In genomic region chr5:136200130-136200529, GRCh38 we compare ENCODE assay signal across 16 cellular contexts. TPM values are rescaled to one million over a fixed set of nuclear protein-coding genes. Genes with fewer than 3 reads are reported as not detected.
A peak's percentile ranks its signal among the peaks of the same experiment; 100 is the strongest.
DNase-seq lines count a peak whose midpoint lies in the region; ATAC-seq and TF ChIP-seq lines count a peak whose summit lies in the region.
"Had no signal": no experiment of that assay in that cellular context is flagged by ENCODE, and none has a peak within 500 bp of the region (broad histone marks: within the 10 kb centered on the region; RNA-seq: fewer than 3 reads in every experiment).

No MANE protein-coding gene starts in this region.

- in situ Hi-C loops in GM13976 (cut with MboI; ENCODE audit: low sequenced_read_pairs, unreplicated experiment): no loop called here

- CTCF ChIA-PET in activated CD8-positive, alpha-beta memory T cell treated with anti-CD3 and anti-CD28 coated beads, Interleukin-2, amount 10 ng/mL, durations not matched to agents 7 days and 5 days (lab: Charles Lee): interaction anchor here (1.1 kb wide), 1 partner anchor 12 kb away, joined by 4 read pairs; no protein-coding TSS in a partner anchor

- peak; percentile 8 for DNase-seq in activated CD8-positive, alpha-beta memory T cell treated with anti-CD3 and anti-CD28 coated beads, Interleukin-2, amount 10 ng/mL, durations not matched to agents 7 days and 5 days
- no peak for DNase-seq in activated CD8-positive, alpha-beta memory T cell treated with anti-CD3 and anti-CD28 coated beads, Interleukin-2, amount 50 U/mL, for 48 hours
- DNase-seq in colonic mucosa: peak; percentile 2
- peak; percentile 23 for DNase-seq in islet precursor cell
- peak; percentile 48 for DNase-seq in osteocyte (ENCODE audit: extremely low spot score, unreplicated experiment)
- DNase-seq in GM13976 (ENCODE audit: low spot score): no peak
- DNase-seq: ACHN; CD4-positive, CD25-positive, alpha-beta regulatory T cell; DMS53; GF-D8; GM23248 had no signal

- no peak for ATAC-seq in activated CD8-positive, alpha-beta memory T cell treated with anti-CD3 and anti-CD28 coated beads, Interleukin-2, amount 10 ng/mL, durations not matched to agents 7 days and 5 days
- no peak for ATAC-seq in HG03378 (IDR thresholded peaks at IDR 0.05; ENCODE audit: unreplicated experiment)
- ATAC-seq: HepG2 had no signal

- H3K36me3 ChIP-seq in colonic mucosa: no peaks in the 10 kb centered on the region
- H3K36me3 ChIP-seq: BLaER1 treated with 17β-estradiol and CSF1 and Interleukin-3, amounts not matched to agents 10 nM and 100 nM had no signal

- TF ChIP-seq CTCF in colonic mucosa (IDR thresholded peaks at IDR 0.05) (no peak), osteocyte (IDR thresholded peaks at IDR 0.05) (no peak), GM13976 (IDR thresholded peaks at IDR 0.05; ENCODE audit: borderline replicate concordance, control extremely low read depth, extremely low read depth, insufficient read depth, missing control alignments) (no peak)

- H3K4me3 ChIP-seq in colonic mucosa: no peak overlapping the region
- H3K4me3 ChIP-seq: BLaER1 treated with 17β-estradiol and CSF1 and Interleukin-3, amounts not matched to agents 10 nM and 100 nM; GM23248 had no signal

- no peaks in the 10 kb centered on the region for H3K4me1 Mint-ChIP-seq in activated CD8-positive, alpha-beta memory T cell treated with anti-CD3 and anti-CD28 coated beads, Interleukin-2, amount 10 ng/mL, durations not matched to agents 7 days and 5 days
- H3K4me1 Mint-ChIP-seq in osteocyte (ENCODE audit: unreplicated experiment): peaks cover 3% of the 10 kb centered on the region
- H3K4me1 Mint-ChIP-seq: CD4-positive, CD25-positive, alpha-beta regulatory T cell had no signal

- no peak overlapping the region for H3K27ac Mint-ChIP-seq in activated CD8-positive, alpha-beta memory T cell treated with anti-CD3 and anti-CD28 coated beads, Interleukin-2, amount 10 ng/mL, durations not matched to agents 7 days and 5 days
- no peak overlapping the region for H3K27ac Mint-ChIP-seq in osteocyte (ENCODE audit: unreplicated experiment)
- H3K27ac Mint-ChIP-seq: CD4-positive, CD25-positive, alpha-beta regulatory T cell had no signal

- no peaks in the 10 kb centered on the region for H3K27me3 ChIP-seq in colonic mucosa
- H3K27me3 ChIP-seq: BLaER1 treated with 17β-estradiol and CSF1 and Interleukin-3, amounts not matched to agents 10 nM and 100 nM had no signal

- intact Hi-C loops in colonic mucosa (cut with DNase I): no loop called here

- no peak overlapping the region for H3K27ac ChIP-seq in colonic mucosa
- H3K27ac ChIP-seq: BLaER1 treated with 17β-estradiol and CSF1 and Interleukin-3, amounts not matched to agents 10 nM and 100 nM; GM23248 had no signal

- peaks cover 44% of the 10 kb centered on the region for H3K27me3 Mint-ChIP-seq in activated CD8-positive, alpha-beta memory T cell treated with anti-CD3 and anti-CD28 coated beads, Interleukin-2, amount 10 ng/mL, durations not matched to agents 7 days and 5 days
- peaks cover 21% of the 10 kb centered on the region for H3K27me3 Mint-ChIP-seq in osteocyte (ENCODE audit: unreplicated experiment)

- H3K36me3 Mint-ChIP-seq in activated CD8-positive, alpha-beta memory T cell treated with anti-CD3 and anti-CD28 coated beads, Interleukin-2, amount 10 ng/mL, durations not matched to agents 7 days and 5 days: no peaks in the 10 kb centered on the region
- H3K36me3 Mint-ChIP-seq in osteocyte (ENCODE audit: unreplicated experiment): no peaks in the 10 kb centered on the region
- H3K36me3 Mint-ChIP-seq: CD4-positive, CD25-positive, alpha-beta regulatory T cell had no signal

- no peaks in the 10 kb centered on the region for H3K9me3 Mint-ChIP-seq in activated CD8-positive, alpha-beta memory T cell treated with anti-CD3 and anti-CD28 coated beads, Interleukin-2, amount 10 ng/mL, durations not matched to agents 7 days and 5 days (ENCODE audit: low read depth)
- H3K9me3 Mint-ChIP-seq in osteocyte (ENCODE audit: unreplicated experiment): no peaks in the 10 kb centered on the region

- H3K9me3 ChIP-seq in colonic mucosa: no peaks in the 10 kb centered on the region

- H3K4me1 ChIP-seq in colonic mucosa: no peaks in the 10 kb centered on the region

- no peak overlapping the region for H3K9ac ChIP-seq in colonic mucosa (ENCODE audit: low read depth in 2 of 2, low read length in 2 of 2)
- H3K9ac ChIP-seq: BLaER1 treated with 17β-estradiol and CSF1 and Interleukin-3, amounts not matched to agents 10 nM and 100 nM; GM23248 had no signal

- no peak overlapping the region for H3K4me3 Mint-ChIP-seq in activated CD8-positive, alpha-beta memory T cell treated with anti-CD3 and anti-CD28 coated beads, Interleukin-2, amount 10 ng/mL, durations not matched to agents 7 days and 5 days
- no peak overlapping the region for H3K4me3 Mint-ChIP-seq in osteocyte (ENCODE audit: unreplicated experiment)
- H3K4me3 Mint-ChIP-seq: CD4-positive, CD25-positive, alpha-beta regulatory T cell had no signal

RNA-seq across cellular contexts. Expression of gene SMIM32, which starts 7.2 kb away (rescaled TPM):
- total RNA-seq in activated CD8-positive, alpha-beta memory T cell treated with anti-CD3 and anti-CD28 coated beads, Interleukin-2, amount 10 ng/mL, durations not matched to agents 7 days and 5 days: not detected
- 10 to 100 TPM; 18.9 to 20.2 TPM for total RNA-seq in colonic mucosa
- total RNA-seq in osteocyte: not detected in 2 replicates
- total RNA-seq: A172; CD4-positive, CD25-positive, alpha-beta regulatory T cell; GM23248; HT1080 had no signal

Comparison
In these comparisons a context has a peak if more than half of its experiments do, and no peak if none do; other contexts are left out.
1. DNase-seq: peak in activated CD8-positive, alpha-beta memory T cell treated with anti-CD3 and anti-CD28 coated beads, Interleukin-2, amount 10 ng/mL, durations not matched to agents 7 days and 5 days (single experiment), colonic mucosa (single experiment), islet precursor cell (single experiment) and osteocyte (single experiment); none in activated CD8-positive, alpha-beta memory T cell treated with anti-CD3 and anti-CD28 coated beads, Interleukin-2, amount 50 U/mL, for 48 hours (single experiment) and GM13976 (single experiment).
2. RNA of gene SMIM32, which starts 7.2 kb away (total RNA-seq): 18.9 to 20.2 TPM in colonic mucosa; not detected in activated CD8-positive, alpha-beta memory T cell treated with anti-CD3 and anti-CD28 coated beads, Interleukin-2, amount 10 ng/mL, durations not matched to agents 7 days and 5 days and not detected in osteocyte; every median in the first group is over 10 times any median in the second.